In the genomic region with DNA sequence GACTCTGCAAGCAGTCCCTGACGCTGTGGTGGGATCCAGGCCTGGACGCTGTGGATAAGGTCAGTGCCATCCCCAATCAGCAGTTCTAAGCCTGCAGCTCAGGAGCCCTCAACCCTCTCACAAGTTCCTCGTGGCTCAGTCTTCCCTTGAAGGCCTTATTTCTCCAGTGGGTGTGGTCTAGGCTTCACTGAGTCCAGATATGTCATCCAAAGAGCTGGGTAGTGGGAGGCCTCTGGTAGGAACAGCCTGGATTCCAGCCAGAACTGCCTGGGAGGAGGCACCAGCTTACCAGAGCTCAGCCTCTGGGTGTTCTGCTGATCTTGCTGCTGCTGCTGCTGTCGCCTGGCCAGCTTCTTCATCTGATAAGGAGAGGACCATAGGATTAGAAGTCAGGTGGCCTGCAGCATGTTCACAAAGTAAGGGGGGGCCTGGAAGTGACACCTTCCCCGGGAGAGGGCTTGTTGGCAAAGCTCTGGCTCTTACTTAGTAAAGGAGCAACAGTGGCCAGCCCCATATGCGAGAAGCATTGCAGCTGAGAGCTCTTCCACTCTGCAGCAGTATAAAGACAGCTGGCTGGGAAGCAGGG, we compare ENCODE assay signal across 1 cellular context.
TF ChIP-seq lines count a peak whose summit lies in the region.

No MANE protein-coding gene starts in this region.

TF ChIP-seq in K562, 482 proteins besides CTCF, POLR2A, EP300 and RAD21 (continued from another document):
- TF ChIP-seq, protein P1, sequence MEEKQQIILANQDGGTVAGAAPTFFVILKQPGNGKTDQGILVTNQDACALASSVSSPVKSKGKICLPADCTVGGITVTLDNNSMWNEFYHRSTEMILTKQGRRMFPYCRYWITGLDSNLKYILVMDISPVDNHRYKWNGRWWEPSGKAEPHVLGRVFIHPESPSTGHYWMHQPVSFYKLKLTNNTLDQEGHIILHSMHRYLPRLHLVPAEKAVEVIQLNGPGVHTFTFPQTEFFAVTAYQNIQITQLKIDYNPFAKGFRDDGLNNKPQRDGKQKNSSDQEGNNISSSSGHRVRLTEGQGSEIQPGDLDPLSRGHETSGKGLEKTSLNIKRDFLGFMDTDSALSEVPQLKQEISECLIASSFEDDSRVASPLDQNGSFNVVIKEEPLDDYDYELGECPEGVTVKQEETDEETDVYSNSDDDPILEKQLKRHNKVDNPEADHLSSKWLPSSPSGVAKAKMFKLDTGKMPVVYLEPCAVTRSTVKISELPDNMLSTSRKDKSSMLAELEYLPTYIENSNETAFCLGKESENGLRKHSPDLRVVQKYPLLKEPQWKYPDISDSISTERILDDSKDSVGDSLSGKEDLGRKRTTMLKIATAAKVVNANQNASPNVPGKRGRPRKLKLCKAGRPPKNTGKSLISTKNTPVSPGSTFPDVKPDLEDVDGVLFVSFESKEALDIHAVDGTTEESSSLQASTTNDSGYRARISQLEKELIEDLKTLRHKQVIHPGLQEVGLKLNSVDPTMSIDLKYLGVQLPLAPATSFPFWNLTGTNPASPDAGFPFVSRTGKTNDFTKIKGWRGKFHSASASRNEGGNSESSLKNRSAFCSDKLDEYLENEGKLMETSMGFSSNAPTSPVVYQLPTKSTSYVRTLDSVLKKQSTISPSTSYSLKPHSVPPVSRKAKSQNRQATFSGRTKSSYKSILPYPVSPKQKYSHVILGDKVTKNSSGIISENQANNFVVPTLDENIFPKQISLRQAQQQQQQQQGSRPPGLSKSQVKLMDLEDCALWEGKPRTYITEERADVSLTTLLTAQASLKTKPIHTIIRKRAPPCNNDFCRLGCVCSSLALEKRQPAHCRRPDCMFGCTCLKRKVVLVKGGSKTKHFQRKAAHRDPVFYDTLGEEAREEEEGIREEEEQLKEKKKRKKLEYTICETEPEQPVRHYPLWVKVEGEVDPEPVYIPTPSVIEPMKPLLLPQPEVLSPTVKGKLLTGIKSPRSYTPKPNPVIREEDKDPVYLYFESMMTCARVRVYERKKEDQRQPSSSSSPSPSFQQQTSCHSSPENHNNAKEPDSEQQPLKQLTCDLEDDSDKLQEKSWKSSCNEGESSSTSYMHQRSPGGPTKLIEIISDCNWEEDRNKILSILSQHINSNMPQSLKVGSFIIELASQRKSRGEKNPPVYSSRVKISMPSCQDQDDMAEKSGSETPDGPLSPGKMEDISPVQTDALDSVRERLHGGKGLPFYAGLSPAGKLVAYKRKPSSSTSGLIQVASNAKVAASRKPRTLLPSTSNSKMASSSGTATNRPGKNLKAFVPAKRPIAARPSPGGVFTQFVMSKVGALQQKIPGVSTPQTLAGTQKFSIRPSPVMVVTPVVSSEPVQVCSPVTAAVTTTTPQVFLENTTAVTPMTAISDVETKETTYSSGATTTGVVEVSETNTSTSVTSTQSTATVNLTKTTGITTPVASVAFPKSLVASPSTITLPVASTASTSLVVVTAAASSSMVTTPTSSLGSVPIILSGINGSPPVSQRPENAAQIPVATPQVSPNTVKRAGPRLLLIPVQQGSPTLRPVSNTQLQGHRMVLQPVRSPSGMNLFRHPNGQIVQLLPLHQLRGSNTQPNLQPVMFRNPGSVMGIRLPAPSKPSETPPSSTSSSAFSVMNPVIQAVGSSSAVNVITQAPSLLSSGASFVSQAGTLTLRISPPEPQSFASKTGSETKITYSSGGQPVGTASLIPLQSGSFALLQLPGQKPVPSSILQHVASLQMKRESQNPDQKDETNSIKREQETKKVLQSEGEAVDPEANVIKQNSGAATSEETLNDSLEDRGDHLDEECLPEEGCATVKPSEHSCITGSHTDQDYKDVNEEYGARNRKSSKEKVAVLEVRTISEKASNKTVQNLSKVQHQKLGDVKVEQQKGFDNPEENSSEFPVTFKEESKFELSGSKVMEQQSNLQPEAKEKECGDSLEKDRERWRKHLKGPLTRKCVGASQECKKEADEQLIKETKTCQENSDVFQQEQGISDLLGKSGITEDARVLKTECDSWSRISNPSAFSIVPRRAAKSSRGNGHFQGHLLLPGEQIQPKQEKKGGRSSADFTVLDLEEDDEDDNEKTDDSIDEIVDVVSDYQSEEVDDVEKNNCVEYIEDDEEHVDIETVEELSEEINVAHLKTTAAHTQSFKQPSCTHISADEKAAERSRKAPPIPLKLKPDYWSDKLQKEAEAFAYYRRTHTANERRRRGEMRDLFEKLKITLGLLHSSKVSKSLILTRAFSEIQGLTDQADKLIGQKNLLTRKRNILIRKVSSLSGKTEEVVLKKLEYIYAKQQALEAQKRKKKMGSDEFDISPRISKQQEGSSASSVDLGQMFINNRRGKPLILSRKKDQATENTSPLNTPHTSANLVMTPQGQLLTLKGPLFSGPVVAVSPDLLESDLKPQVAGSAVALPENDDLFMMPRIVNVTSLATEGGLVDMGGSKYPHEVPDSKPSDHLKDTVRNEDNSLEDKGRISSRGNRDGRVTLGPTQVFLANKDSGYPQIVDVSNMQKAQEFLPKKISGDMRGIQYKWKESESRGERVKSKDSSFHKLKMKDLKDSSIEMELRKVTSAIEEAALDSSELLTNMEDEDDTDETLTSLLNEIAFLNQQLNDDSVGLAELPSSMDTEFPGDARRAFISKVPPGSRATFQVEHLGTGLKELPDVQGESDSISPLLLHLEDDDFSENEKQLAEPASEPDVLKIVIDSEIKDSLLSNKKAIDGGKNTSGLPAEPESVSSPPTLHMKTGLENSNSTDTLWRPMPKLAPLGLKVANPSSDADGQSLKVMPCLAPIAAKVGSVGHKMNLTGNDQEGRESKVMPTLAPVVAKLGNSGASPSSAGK (IDR thresholded peaks at IDR 0.05), result peak; percentile 38; the same call in 1 of the 2 replicates
- TF ChIP-seq ZNF134 (CRISPR knock-in tag; conservative IDR thresholded peaks at IDR 0.05) (peak; percentile 87), CBFA2T2 (conservative IDR thresholded peaks at IDR 0.05) (0 out of 2 replicates have a peak, but pooled peaks have one; percentile 6), CBFA2T3 (IDR thresholded peaks at IDR 0.05) (peak; percentile 44), E2F6 (IDR thresholded peaks at IDR 0.05; ENCODE audit: borderline replicate concordance in 1 of 2, extremely low read depth in 1 of 2, insufficient read depth in 1 of 2, insufficient read length in 1 of 2, low read depth in 1 of 2, low read length in 1 of 2, poor library complexity in 1 of 2, severe bottlenecking in 1 of 2) (peak in 1 of 2 experiments; percentile 10), ZNF324 (CRISPR knock-in tag; IDR thresholded peaks at IDR 0.05) (no peak), NFIC (IDR thresholded peaks at IDR 0.05) (peak; percentile 59), SMC3 (conservative IDR thresholded peaks at IDR 0.05; ENCODE audit: insufficient read depth, low read depth, low read length) (no peak), VEZF1 (CRISPR knock-in tag; IDR thresholded peaks at IDR 0.05) (peak; percentile 77; the same call in 1 of the 2 replicates), PHF20 (IDR thresholded peaks at IDR 0.05; ENCODE audit: partially characterized antibody) (no peak), DACH1 (IDR thresholded peaks at IDR 0.05; ENCODE audit: partially characterized antibody) (no peak), ZNF431 (CRISPR knock-in tag; IDR thresholded peaks at IDR 0.05) (no peak), L3MBTL2 (IDR thresholded peaks at IDR 0.05) (peak; percentile 70), TAL1 (IDR thresholded peaks at IDR 0.05) (peak; percentile 43; the same call in 1 of the 2 replicates), PRDM10 (IDR thresholded peaks at IDR 0.05; ENCODE audit: partially characterized antibody) (peak; percentile 74)
